8 cellular contexts compared by ENCODE assay signal in the genomic region with DNA sequence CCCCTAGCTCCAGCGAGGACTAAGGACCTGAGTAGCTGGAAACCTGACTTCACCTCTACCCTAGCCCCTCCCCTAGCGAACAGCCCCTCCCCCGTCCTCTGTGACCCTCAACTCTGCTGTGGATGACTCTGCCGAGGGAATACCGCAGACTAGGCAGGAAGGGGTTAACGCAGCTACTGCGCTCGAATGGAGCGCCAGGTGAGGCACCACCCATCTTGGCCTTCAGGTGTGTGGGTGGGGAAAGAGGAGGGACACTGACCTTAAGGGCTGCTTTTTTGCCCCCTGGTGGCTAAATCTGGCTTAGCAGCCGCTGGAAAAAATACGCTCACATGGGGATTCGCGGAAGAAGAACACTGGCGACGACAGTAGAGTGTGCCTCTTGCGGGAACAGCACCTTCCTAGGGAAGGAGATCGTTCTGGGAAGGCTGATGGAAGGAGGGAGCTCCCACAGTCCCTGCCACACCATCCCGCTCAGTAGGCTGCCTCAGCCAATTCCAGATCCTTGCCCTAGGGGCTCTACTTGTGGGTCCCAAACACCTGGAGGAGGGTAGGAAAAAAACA. TPM values are rescaled to one million over a fixed set of nuclear protein-coding genes. Genes with fewer than 3 reads are reported as not detected.
DNase-seq lines count a peak whose midpoint lies in the region; ATAC-seq and TF ChIP-seq lines count a peak whose summit lies in the region.

No MANE protein-coding gene starts in this region.

- TF ChIP-seq CTCF in 22Rv1 (IDR thresholded peaks at IDR 0.05) (peak; percentile 90), choroid plexus epithelial cell (conservative IDR thresholded peaks at IDR 0.05; ENCODE audit: low read depth, low read length) (peak; percentile 94)

- ATAC-seq in left colon = peak; percentile 66

- peak overlapping the region; percentile 98 for H3K27ac ChIP-seq in 22Rv1

- DNase-seq in NCI-H2196 treated with DMSO at 0.1 percent for 48 hours (lab: John Stamatoyannopoulos, UW; ENCODE audit: unreplicated experiment) (peak; percentile 81), choroid plexus epithelial cell (ENCODE audit: low read depth) (peak; percentile 77), left colon (peak; percentile 93), HuH-7 (ENCODE audit: low spot score) (no peak)
- DNase-seq in activated CD4-positive, CD25-positive, alpha-beta regulatory T cell treated with anti-CD3 and anti-CD28 coated beads, Interleukin-2, amount 50 U/mL, for 72 hours = peak; percentile 91
- DNase-seq in stimulated activated CD4-positive, alpha-beta T cell treated with anti-CD3 and anti-CD28 coated beads, Interleukin-1b, Interleukin-23, amount 100 ng/mL, for 4 hours (ENCODE audit: low read depth in 2 of 2) = peak; percentile 80 to 84

- intact Hi-C loops in left colon (cut with DNase I, micrococcal nuclease) = loop anchor here in 1 of 2 donors (2.0 kb wide), 1 partner anchor 23 kb away; no protein-coding TSS in a partner anchor

- in situ Hi-C loops in GM18951 (cut with MboI; ENCODE audit: low sequenced_read_pairs, unreplicated experiment) = loop anchor here (25.0 kb wide), 1 partner anchor 243 kb away; a partner anchor contains a TSS

- peak overlapping the region; percentile 78 for H3K4me3 ChIP-seq in choroid plexus epithelial cell (ENCODE audit: low read depth, low read length)

- TF ChIP-seq POLR2A in GM18951 (IDR thresholded peaks at IDR 0.05; ENCODE audit: extremely low read depth, insufficient read depth, insufficient read length) = peak; percentile 25

RNA-seq across cellular contexts. Expression of a gene that starts 4.5 kb away (rescaled TPM):
- 10 to 100 TPM; 36.4 to 36.5 TPM for total RNA-seq in left colon

RNA-seq across cellular contexts. Expression of a gene that starts 25.9 kb away (rescaled TPM):
- not detected for total RNA-seq in left colon

RNA-seq across cellular contexts. Expression of a gene that starts 41.3 kb away (rescaled TPM):
- total RNA-seq in left colon = not detected

RNA-seq across cellular contexts. Expression of a gene that starts 46.5 kb away (rescaled TPM):
- total RNA-seq in left colon = under 1 TPM; 0.12 to 0.39 TPM
